Comparison of ENCODE assay signal across 8 cellular contexts in the genomic region with DNA sequence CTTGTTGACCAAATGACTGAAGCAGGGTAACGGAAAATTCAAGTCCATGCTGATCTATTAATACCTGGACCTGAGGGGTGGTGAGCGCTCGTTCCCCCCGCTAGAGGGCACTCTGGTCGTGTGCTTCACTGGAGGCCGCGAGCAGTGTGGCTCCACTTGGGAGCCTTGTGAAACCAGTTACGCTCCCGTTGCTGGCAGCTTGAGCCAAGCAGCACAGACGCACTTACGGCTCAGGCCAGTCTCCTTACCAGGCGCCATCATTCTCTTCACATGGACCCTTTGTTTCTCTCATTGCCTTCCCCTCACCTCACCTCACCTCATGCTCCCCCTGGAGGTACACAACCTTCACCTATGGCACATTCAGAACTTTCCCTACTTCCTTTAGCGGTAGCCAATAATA. TPM values are rescaled to one million over a fixed set of nuclear protein-coding genes. Genes with fewer than 3 reads are reported as not detected.
DNase-seq lines count a peak whose midpoint lies in the region; ATAC-seq and TF ChIP-seq lines count a peak whose summit lies in the region.

No MANE protein-coding gene starts in this region.

- no peaks in the 10 kb centered on the region for H4K20me1 ChIP-seq in Loucy (ENCODE audit: insufficient read depth, low read length, poor library complexity, severe bottlenecking)

- H3K9me2 ChIP-seq in Loucy (replicated peaks; ENCODE audit: low read depth, low read length) = no peaks in the 10 kb centered on the region

- no peak overlapping the region for H4K8ac ChIP-seq in neuronal stem cell (ENCODE audit: low read depth, low read length)

- H2AFZ ChIP-seq in Loucy (ENCODE audit: low read length) = peak overlapping the region; percentile 94
- peak overlapping the region; percentile 68 for H2AFZ ChIP-seq in neuronal stem cell (ENCODE audit: low read length)

- ATAC-seq in GM21825 (IDR thresholded peaks at IDR 0.05; ENCODE audit: unreplicated experiment) = peak; percentile 81

- no peak overlapping the region for H2BK15ac ChIP-seq in neuronal stem cell (ENCODE audit: low read length)

- H3K27ac ChIP-seq in neuronal stem cell (replicated peaks; ENCODE audit: low read length) (no peak overlapping the region), substantia nigra (ENCODE audit: low read depth, low read length, poor library complexity, severe bottlenecking) (no peak overlapping the region)

- no CpG with 5 or more reads among the region's 13 CpGs for WGBS in neuronal stem cell (ENCODE audit: extremely low coverage in 2 of 2, insufficient read length in 2 of 2, insufficient replicate concordance in 1 of 2), 2 donors

- peaks cover 27% of the 10 kb centered on the region for H3K4me1 ChIP-seq in Loucy (ENCODE audit: insufficient read depth, low read length, poor library complexity, severe bottlenecking)
- peaks cover 0 to 1% of the 10 kb centered on the region in 2 donors for H3K4me1 ChIP-seq in neuronal stem cell (ENCODE audit: control insufficient read depth in 2 of 2, insufficient read depth in 1 of 2, low read depth in 1 of 2, low read length in 2 of 2)

- H2AK5ac ChIP-seq in neuronal stem cell (ENCODE audit: low read depth, low read length) = no peak overlapping the region

- H4K91ac ChIP-seq in neuronal stem cell (ENCODE audit: low read depth, low read length, poor library complexity) = no peak overlapping the region

- H3K9me3 ChIP-seq in Loucy (ENCODE audit: insufficient read depth, low read depth, low read length) = no peaks in the 10 kb centered on the region
- H3K9me3 ChIP-seq in neuronal stem cell (replicated peaks in 1 of 2; ENCODE audit: control insufficient read depth in 2 of 2, insufficient read depth in 1 of 2, low read depth in 1 of 2, low read length in 2 of 2) = no peaks in the 10 kb centered on the region

- no peak overlapping the region for H2BK120ac ChIP-seq in neuronal stem cell (ENCODE audit: low read depth, low read length)

- H3K4me3 ChIP-seq in Loucy (ENCODE audit: low read length, poor library complexity, severe bottlenecking) (peak overlapping the region; percentile 28), fibroblast of the aortic adventitia (ENCODE audit: low read depth, low read length) (no peak overlapping the region), neuronal stem cell (ENCODE audit: low read length in 2 of 2) (no peak overlapping the region)

- H2BK5ac ChIP-seq in neuronal stem cell (ENCODE audit: low read length) = no peak overlapping the region

- no peaks in the 10 kb centered on the region for H3K79me1 ChIP-seq in neuronal stem cell (ENCODE audit: low read depth, low read length)

- H3K4ac ChIP-seq in neuronal stem cell (ENCODE audit: low read length) = no peak overlapping the region

- H3K9ac ChIP-seq in Loucy (ENCODE audit: low read depth, low read length, poor library complexity, severe bottlenecking) (no peak overlapping the region), neuronal stem cell (ENCODE audit: low read depth, low read length, poor library complexity) (no peak overlapping the region)

- no peak overlapping the region for H3K18ac ChIP-seq in neuronal stem cell (ENCODE audit: low read length)

- no peak overlapping the region for H2BK12ac ChIP-seq in neuronal stem cell (ENCODE audit: low read length)

- H3K23ac ChIP-seq in neuronal stem cell (ENCODE audit: low read depth, low read length, poor library complexity) = no peak overlapping the region

- no peak overlapping the region for H3K14ac ChIP-seq in neuronal stem cell (ENCODE audit: low read length)

- H3K4me2 ChIP-seq in Loucy (ENCODE audit: low read depth, low read length, poor library complexity, severe bottlenecking) (peak overlapping the region; percentile 57), neuronal stem cell (ENCODE audit: insufficient read depth, low read length, poor library complexity, severe bottlenecking) (no peak overlapping the region)

- DNase-seq in DMS53 (lab: John Stamatoyannopoulos, UW) (peak; percentile 95), RPMI7951 (ENCODE audit: low read depth) (peak; percentile 90), fibroblast of the aortic adventitia (ENCODE audit: low read depth) (peak; percentile 97), neuronal stem cell (ENCODE audit: low spot score) (peak; percentile 81), substantia nigra (lab: John Stamatoyannopoulos, UW) (peak in 47 of 49 donors; percentile 4 to 77 (median 55))
- peak; percentile 20 to 35 for DNase-seq in activated T-helper 1 cell treated with anti-CD3 and anti-CD28 coated beads, Interleukin-2, amount 50 U/mL, for 16 hours (ENCODE audit: low read depth in 1 of 2, low spot score in 1 of 2)

- no peaks in the 10 kb centered on the region for H3K27me3 ChIP-seq in Loucy (ENCODE audit: insufficient read depth, low read length, poor library complexity, severe bottlenecking)
- no peaks in the 10 kb centered on the region for H3K27me3 ChIP-seq in neuronal stem cell (ENCODE audit: control insufficient read depth in 3 of 3, insufficient read depth in 3 of 3, low read depth in 1 of 3, low read length in 3 of 3)

- H3K79me2 ChIP-seq in Loucy (ENCODE audit: insufficient read depth, low read length) = no peaks in the 10 kb centered on the region

- H3K36me3 ChIP-seq in Loucy (ENCODE audit: insufficient read depth, low read length) = no peaks in the 10 kb centered on the region
- H3K36me3 ChIP-seq in neuronal stem cell (replicated peaks in 1 of 2; ENCODE audit: control insufficient read depth in 2 of 2, insufficient read depth in 2 of 2, low read length in 2 of 2) = no peaks in the 10 kb centered on the region

- TF ChIP-seq CTCF in Loucy (conservative IDR thresholded peaks at IDR 0.05; ENCODE audit: low read length) = peak; percentile 85
- peak; percentile 93 for TF ChIP-seq CTCF in fibroblast of the aortic adventitia (IDR thresholded peaks at IDR 0.05; ENCODE audit: insufficient read depth, low read length)

- H3F3A ChIP-seq in Loucy (ENCODE audit: low read depth) = no peaks in the 10 kb centered on the region

RNA-seq across cellular contexts. Expression of gene TSPAN2, which starts 49.7 kb away (rescaled TPM):
- total RNA-seq in RPMI7951 (2014; rRNA removed; shearing (Covaris generic)) = 0.49 and 1.4 TPM in 2 replicates
- 0.18 and 2.5 TPM in 2 replicates for total RNA-seq in fibroblast of the aortic adventitia (ENCODE audit: low replicate concordance)
- 22.5 TPM for polyA plus RNA-seq in neuronal stem cell (2013, experiment 1 of 2)
- 22.9 TPM for polyA plus RNA-seq in neuronal stem cell (2013, experiment 2 of 2)

Comparison
In these comparisons a context has a peak if more than half of its experiments do, and no peak if none do; other contexts are left out.
1. DNase-seq: peak in every context shown above with its lines; median percentile 97 in fibroblast of the aortic adventitia; 95 in DMS53; 90 in RPMI7951; 81 in neuronal stem cell; 55 in substantia nigra; 28 in activated T-helper 1 cell treated with anti-CD3 and anti-CD28 coated beads, Interleukin-2, amount 50 U/mL, for 16 hours.